8 cellular contexts compared by ENCODE assay signal in genomic region chr2:233354971-233355574, GRCh38. TPM values are rescaled to one million over a fixed set of nuclear protein-coding genes. Genes with fewer than 3 reads are reported as not detected.
DNase-seq lines count a peak whose midpoint lies in the region; ATAC-seq and TF ChIP-seq lines count a peak whose summit lies in the region.

No MANE protein-coding gene starts in this region.

- H3K27me3 Mint-ChIP-seq in CD4-positive, CD25-positive, alpha-beta regulatory T cell, result peaks cover 11% of the 10 kb centered on the region

- no peak overlapping the region for H3K27ac ChIP-seq in CD4-positive, CD25-positive, alpha-beta regulatory T cell (ENCODE audit: insufficient read depth, low read length, poor library complexity, severe bottlenecking)
- no peak overlapping the region for H3K27ac ChIP-seq in mammary epithelial cell (ENCODE audit: insufficient read depth, low read depth, low read length)
- H3K27ac ChIP-seq in liver (ENCODE audit: low read depth in 1 of 2, low read length in 2 of 2), result no peak overlapping the region
- peak overlapping the region in 1 of 3 donors; percentile 0 for H3K27ac ChIP-seq in thyroid gland

- CTCF ChIA-PET in mammary epithelial cell (lab: Charles Lee; ENCODE audit: low non-redundant PET), result no interaction called here

- peak overlapping the region; percentile 93 to 96 (median 96) for H3K4me3 Mint-ChIP-seq in CD4-positive, CD25-positive, alpha-beta regulatory T cell

- no TSS peak for BruUV-seq in mammary epithelial cell (replicated peaks; lab: Mats Ljungman, UMichigan)

- peak overlapping the region; percentile 73 for H3K4me2 ChIP-seq in mammary epithelial cell (ENCODE audit: insufficient read depth, low read depth, low read length)

- no peak for DNase-seq in CD4-positive, CD25-positive, alpha-beta regulatory T cell
- DNase-seq in NCI-H748 (lab: John Stamatoyannopoulos, UW; ENCODE audit: unreplicated experiment) (peak; percentile 63), mammary epithelial cell (peak; percentile 30), thyroid gland (peak; percentile 64 to 65), NCI-H446 treated with DMSO at 0.1 percent for 48 hours (lab: John Stamatoyannopoulos, UW) (no peak), NCI-H2227 treated with DMSO at 0.1 percent for 48 hours (lab: John Stamatoyannopoulos, UW) (no peak)

- no peaks in the 10 kb centered on the region for H3K9me3 Mint-ChIP-seq in CD4-positive, CD25-positive, alpha-beta regulatory T cell

- H3K4me1 Mint-ChIP-seq in CD4-positive, CD25-positive, alpha-beta regulatory T cell, result peaks cover 13 to 63% (median 52%) of the 10 kb centered on the region in 4 donors

- H3K4me1 ChIP-seq in CD4-positive, CD25-positive, alpha-beta regulatory T cell (ENCODE audit: control insufficient read depth, insufficient read depth, low read length, poor library complexity, severe bottlenecking), result peaks cover 42% of the 10 kb centered on the region
- peaks cover 29% of the 10 kb centered on the region for H3K4me1 ChIP-seq in mammary epithelial cell (ENCODE audit: insufficient read depth, low read length)
- peaks cover 10 to 49% (median 24%) of the 10 kb centered on the region in 4 donors for H3K4me1 ChIP-seq in liver (ENCODE audit: control insufficient read depth in 4 of 4, insufficient read depth in 4 of 4, low read length in 3 of 4)
- peaks cover 15 to 34% of the 10 kb centered on the region in 2 donors for H3K4me1 ChIP-seq in thyroid gland

- H3K36me3 Mint-ChIP-seq in CD4-positive, CD25-positive, alpha-beta regulatory T cell, result peaks cover 26% of the 10 kb centered on the region

- WGBS in mammary epithelial cell (ENCODE audit: low coverage, missing lambda C conversion rate), result 20% methylated on average over 11 of the region's 46 CpGs
- WGBS in liver, result 3% methylated on average over 46 of the region's 46 CpGs
- WGBS in thyroid gland, 2 donors, result 5 to 7% methylated on average over 22 to 24 of the region's 46 CpGs

- dilution Hi-C loops in mammary epithelial cell (cut with HindIII; ENCODE audit: low sequenced_read_pairs), result no loop called here

- TF ChIP-seq POLR2A in thyroid gland (IDR thresholded peaks at IDR 0.05), result no peak

- H2AFZ ChIP-seq in mammary epithelial cell (ENCODE audit: low read depth, low read length), result peak overlapping the region; percentile 74

- ATAC-seq in CD4-positive, CD25-positive, alpha-beta regulatory T cell (ENCODE audit: low read depth in 2 of 2), result no peak
- peak; percentile 2 for ATAC-seq in GM19397 (IDR thresholded peaks at IDR 0.05; ENCODE audit: unreplicated experiment)

- no peaks in the 10 kb centered on the region for H4K20me1 ChIP-seq in mammary epithelial cell (ENCODE audit: insufficient read depth, low read length)

- in situ Hi-C loops in mammary epithelial cell (cut with MboI; ENCODE audit: low sequenced_read_pairs in 2 of 2), result no loop called here

- peaks cover 40% of the 10 kb centered on the region for H3K79me2 ChIP-seq in mammary epithelial cell (ENCODE audit: insufficient read depth, low read length)

- H3K27ac Mint-ChIP-seq in CD4-positive, CD25-positive, alpha-beta regulatory T cell, result peak overlapping the region; percentile 14 to 91 (median 81)

- H3K9ac ChIP-seq in mammary epithelial cell (ENCODE audit: insufficient read depth, low read length) (no peak overlapping the region), liver (ENCODE audit: low read depth in 1 of 2, low read length in 2 of 2) (peak overlapping the region in 1 of 2 donors; percentile 47)

- TF ChIP-seq CTCF in mammary epithelial cell (conservative IDR thresholded peaks at IDR 0.05 in 1 of 2, IDR thresholded peaks at IDR 0.05 in 1 of 2; ENCODE audit: extremely low read depth in 1 of 2, insufficient read depth in 1 of 2, low read depth in 1 of 2, low read length in 2 of 2), result no peak
- no peak for TF ChIP-seq CTCF in liver (IDR thresholded peaks at IDR 0.05; ENCODE audit: low read depth, low read length, missing input control)
- TF ChIP-seq CTCF in thyroid gland (IDR thresholded peaks at IDR 0.05), result no peak

- H3K9me3 ChIP-seq in CD4-positive, CD25-positive, alpha-beta regulatory T cell (ENCODE audit: control insufficient read depth in 2 of 2, low read length in 2 of 2), result no peaks in the 10 kb centered on the region
- no peaks in the 10 kb centered on the region for H3K9me3 ChIP-seq in mammary epithelial cell (replicated peaks; ENCODE audit: insufficient read depth, low read length)
- H3K9me3 ChIP-seq in liver (ENCODE audit: control insufficient read depth in 4 of 4, low read length in 3 of 4), result no peaks in the 10 kb centered on the region
- H3K9me3 ChIP-seq in thyroid gland, result no peaks in the 10 kb centered on the region

- H3K36me3 ChIP-seq in CD4-positive, CD25-positive, alpha-beta regulatory T cell (ENCODE audit: control insufficient read depth, insufficient read depth, low read length), result peaks cover 7% of the 10 kb centered on the region
- H3K36me3 ChIP-seq in mammary epithelial cell (ENCODE audit: insufficient read depth, low read length) (no peaks in the 10 kb centered on the region), liver (ENCODE audit: control insufficient read depth in 4 of 4, insufficient read depth in 3 of 4, low read depth in 1 of 4, low read length in 3 of 4) (no peaks in the 10 kb centered on the region), thyroid gland (no peaks in the 10 kb centered on the region)

- intact Hi-C loops in mammary epithelial cell (cut with micrococcal nuclease) (no loop called here), thyroid gland (cut with DNase I) (loop anchor here (5.0 to 10.0 kb wide), 2 partner anchors 87 to 100 kb away; partner anchors contain the start of gene ATG16L1)

- TF ChIP-seq RAD21 in liver (IDR thresholded peaks at IDR 0.05), result no peak

- peak overlapping the region; percentile 80 for H3K4me3 ChIP-seq in CD4-positive, CD25-positive, alpha-beta regulatory T cell (ENCODE audit: low read depth, low read length)
- peak overlapping the region; percentile 66 to 70 (median 69) for H3K4me3 ChIP-seq in mammary epithelial cell (replicated peaks in 1 of 3; ENCODE audit: insufficient read depth in 1 of 3, low read depth in 2 of 3, low read length in 3 of 3)
- H3K4me3 ChIP-seq in liver (ENCODE audit: low read depth in 1 of 3, low read length in 3 of 3), result peak overlapping the region; percentile 62 to 90 (median 71)
- peak overlapping the region; percentile 27 to 53 (median 47) for H3K4me3 ChIP-seq in thyroid gland (replicated peaks in 1 of 3)

- H3K27me3 ChIP-seq in CD4-positive, CD25-positive, alpha-beta regulatory T cell (ENCODE audit: control insufficient read depth, insufficient read depth, low read length), result no peaks in the 10 kb centered on the region
- H3K27me3 ChIP-seq in mammary epithelial cell (ENCODE audit: insufficient read depth, low read length), result no peaks in the 10 kb centered on the region
- H3K27me3 ChIP-seq in liver (ENCODE audit: control insufficient read depth in 4 of 4, insufficient read depth in 4 of 4, low read length in 3 of 4), result no peaks in the 10 kb centered on the region
- no peaks in the 10 kb centered on the region for H3K27me3 ChIP-seq in thyroid gland

TF ChIP-seq in liver, 16 proteins besides CTCF, POLR2A, EP300 and RAD21 (continues in another document):
- TF ChIP-seq MAX (IDR thresholded peaks at IDR 0.05) (no peak), HNF4G (IDR thresholded peaks at IDR 0.05) (no peak), REST (IDR thresholded peaks at IDR 0.05) (no peak), SP1 (IDR thresholded peaks at IDR 0.05) (no peak), YY1 (IDR thresholded peaks at IDR 0.05) (no peak), EGR1 (IDR thresholded peaks at IDR 0.05; ENCODE audit: low read depth in 2 of 2) (no peak), JUND (IDR thresholded peaks at IDR 0.05) (no peak), ATF3 (IDR thresholded peaks at IDR 0.05) (no peak)

RNA-seq across cellular contexts. Expression of gene DGKD, which starts 0.8 kb away (rescaled TPM):
- total RNA-seq in CD4-positive, CD25-positive, alpha-beta regulatory T cell, result 161 TPM
- 10 to 100 TPM; 11.3 to 12.7 (median 11.4) TPM for polyA plus RNA-seq in CD4-positive, CD25-positive, alpha-beta regulatory T cell
- total RNA-seq in mammary epithelial cell, result 10 to 100 TPM in 1 of 2 donors, 1 to 10 TPM in 1; 9.2 to 17.1 TPM
- 6.3 TPM for polyA plus RNA-seq in mammary epithelial cell
- 55.2 TPM for polyA minus RNA-seq in mammary epithelial cell
- 10 to 100 TPM in 1 of 2 donors, 1 to 10 TPM in 1; 9.7 to 16.4 TPM for total RNA-seq in liver
- polyA plus RNA-seq in liver, result 1 to 10 TPM; 4.8 to 6.8 TPM
- total RNA-seq in thyroid gland, result 10 to 100 TPM; 22.3 to 71.7 (median 27.3) TPM

RNA-seq across cellular contexts. Expression of gene SAG, which starts 47.5 kb away (rescaled TPM):
- 1.7 TPM for total RNA-seq in CD4-positive, CD25-positive, alpha-beta regulatory T cell
- polyA plus RNA-seq in CD4-positive, CD25-positive, alpha-beta regulatory T cell, result not detected
- not detected for total RNA-seq in mammary epithelial cell
- not detected for polyA plus RNA-seq in mammary epithelial cell
- not detected for polyA minus RNA-seq in mammary epithelial cell
- total RNA-seq in liver, result not detected
- polyA plus RNA-seq in liver, result not detected
- under 1 TPM in 1 of 4 donors, not detected in 3; 0.21 TPM for total RNA-seq in thyroid gland

Comparison
In these comparisons a context has a peak if more than half of its experiments do, and no peak if none do; other contexts are left out.
1. DNase-seq: peak in NCI-H748 (single experiment), mammary epithelial cell (single experiment) and thyroid gland (2 of 2); none in CD4-positive, CD25-positive, alpha-beta regulatory T cell (0 of 3), NCI-H446 treated with DMSO at 0.1 percent for 48 hours (single experiment) and NCI-H2227 treated with DMSO at 0.1 percent for 48 hours (single experiment).
2. Peak in every context shown above with its lines, with median percentiles within 50 percentile points of each other: H3K4me3 ChIP-seq.